ENCODE assay signal across 20 cellular contexts in genomic region chr13:112901951-112902651, GRCh38.
DNase-seq lines count a peak whose midpoint lies in the region; ATAC-seq, FAIRE-seq and TF ChIP-seq lines count a peak whose summit lies in the region.
"Had no signal": no experiment of that assay in that cellular context is flagged by ENCODE, and none has a peak within 500 bp of the region (broad histone marks: within the 10 kb centered on the region; RNA-seq: fewer than 3 reads in every experiment).

No MANE protein-coding gene starts in this region.

- peaks cover 5 to 6% of the 10 kb centered on the region in 2 donors for H3K27me3 Mint-ChIP-seq in CD4-positive, alpha-beta memory T cell
- H3K27me3 Mint-ChIP-seq: B cell had no signal

- CTCF ChIA-PET in HepG2 (lab: Yijun Ruan, JAX; ENCODE audit: low intra/inter-chr PET ratio, low total read pairs) = no interaction called here
- CTCF ChIA-PET in CD4-positive, alpha-beta memory T cell (lab: Charles Lee; ENCODE audit: partially characterized antibody) = no interaction called here

- H3K9me3 Mint-ChIP-seq in CD4-positive, alpha-beta memory T cell = peaks cover 0 to 14% (median 8%) of the 10 kb centered on the region in 8 donors
- H3K9me3 Mint-ChIP-seq: type B pancreatic cell had no signal

- no peak overlapping the region for H2AFZ ChIP-seq in HepG2 (ENCODE audit: low read length)

- no peak for TF ChIP-seq POLR2A in HepG2 (IDR thresholded peaks at IDR 0.05; ENCODE audit: insufficient read depth in 1 of 2, low read depth in 2 of 2, low read length in 2 of 2)
- no peak for TF ChIP-seq POLR2A in sigmoid colon (IDR thresholded peaks at IDR 0.05)

- H3K4me1 Mint-ChIP-seq in CD4-positive, alpha-beta memory T cell = no peaks in the 10 kb centered on the region
- H3K4me1 Mint-ChIP-seq: activated naive CD4-positive, alpha-beta T cell treated with anti-CD3 and anti-CD28 coated beads, Interleukin-2, amount 10 ng/mL, durations not matched to agents 7 days and 5 days had no signal

- no peak for ATAC-seq in HepG2
- ATAC-seq: heart right ventricle, Panc1 had no signal

- TF ChIP-seq CTCF in VCaP (conservative IDR thresholded peaks at IDR 0.05) (no peak), HepG2 (CRISPR knock-in tag; IDR thresholded peaks at IDR 0.05) (no peak), sigmoid colon (IDR thresholded peaks at IDR 0.05) (no peak)

- H3K36me3 Mint-ChIP-seq in CD4-positive, alpha-beta memory T cell = no peaks in the 10 kb centered on the region
- H3K36me3 Mint-ChIP-seq: type B pancreatic cell had no signal

- H4K20me1 ChIP-seq in HepG2 (ENCODE audit: insufficient read depth, low read length) = no peaks in the 10 kb centered on the region

- H3K4me3 ChIP-seq in HepG2 (replicated peaks in 1 of 3; ENCODE audit: insufficient read depth in 1 of 3, low read depth in 2 of 3, low read length in 3 of 3) (no peak overlapping the region), sigmoid colon (no peak overlapping the region)
- no peak overlapping the region for H3K4me3 ChIP-seq in CD4-positive, alpha-beta memory T cell (ENCODE audit: low read length in 2 of 2)
- H3K4me3 ChIP-seq: dorsolateral prefrontal cortex, heart right ventricle, SK-N-MC had no signal

- no peak overlapping the region for H3K9ac ChIP-seq in HepG2 (ENCODE audit: insufficient read depth, low read depth, low read length)

- H3K36me3 ChIP-seq in HepG2 (replicated peaks in 1 of 2; ENCODE audit: control insufficient read depth in 1 of 2, insufficient read depth in 2 of 2, low read length in 2 of 2) (peaks cover 5 to 24% of the 10 kb centered on the region in 2 experiments; a peak in 4 of 5 replicates), sigmoid colon (no peaks in the 10 kb centered on the region)
- no peaks in the 10 kb centered on the region for H3K36me3 ChIP-seq in CD4-positive, alpha-beta memory T cell (ENCODE audit: insufficient read depth, low read length)
- H3K36me3 ChIP-seq: heart right ventricle had no signal

- POLR2A ChIA-PET in HepG2 (lab: Yijun Ruan, JAX) = no interaction called here
- POLR2A ChIA-PET in CD4-positive, alpha-beta memory T cell (lab: Charles Lee; ENCODE audit: partially characterized antibody) = no interaction called here

- H3K9me3 ChIP-seq in HepG2 (ENCODE audit: low read length) (no peaks in the 10 kb centered on the region), sigmoid colon (peaks cover 0 to 3% (median 0%) of the 10 kb centered on the region in 4 donors)
- H3K9me3 ChIP-seq in CD4-positive, alpha-beta memory T cell (ENCODE audit: control insufficient read depth in 1 of 2, low read length in 2 of 2) = peaks cover 0 to 2% of the 10 kb centered on the region in 2 donors

- TF ChIP-seq RAD21 in HepG2 (CRISPR knock-in tag; IDR thresholded peaks at IDR 0.05) = no peak

- in situ Hi-C loops in HepG2 (cut with HindIII; ENCODE audit: extremely low pct_ligation_motif_present, low pct_unique_long_range_greater_than_20kb) = no loop called here

- no peak overlapping the region for H3K27ac Mint-ChIP-seq in CD4-positive, alpha-beta memory T cell
- H3K27ac Mint-ChIP-seq: activated naive CD4-positive, alpha-beta T cell treated with anti-CD3 and anti-CD28 coated beads, Interleukin-2, amount 10 ng/mL, durations not matched to agents 7 days and 5 days; B cell; IgD-negative memory B cell; type B pancreatic cell had no signal

- no peak for FAIRE-seq in HepG2 (lab: Jason Lieb, UNC)

- DNase-seq in ecto neural progenitor cell (ENCODE audit: low spot score) (peak; percentile 40), HepG2 (ENCODE audit: low spot score) (no peak), sigmoid colon (peak; percentile 41), NCI-H2227 (lab: John Stamatoyannopoulos, UW; ENCODE audit: unreplicated experiment) (no peak), SW 1271 (lab: John Stamatoyannopoulos, UW) (no peak)
- DNase-seq in CD4-positive, alpha-beta memory T cell = no peak
- DNase-seq in effector CD4-positive, alpha-beta T cell = no peak
- DNase-seq: activated naive CD4-positive, alpha-beta T cell treated with anti-CD3 and anti-CD28 coated beads, Interleukin-2, amount 10 ng/mL, durations not matched to agents 7 days and 5 days; heart right ventricle; NCI-H1048; NCI-H2171; NCI-H748 treated with DMSO at 0.1 percent for 48 hours; T1000 had no signal

- intact Hi-C loops in HepG2 (cut with micrococcal nuclease; ENCODE audit: unreplicated experiment) (no loop called here), sigmoid colon (cut with DNase I) (no loop called here)
- intact Hi-C loops in CD4-positive, alpha-beta memory T cell (cut with micrococcal nuclease) = no loop called here

- BruUV-seq in HepG2 (replicated peaks; lab: Mats Ljungman, UMichigan) = no TSS peak

- H3K27me3 ChIP-seq in HepG2 (ENCODE audit: control insufficient read depth in 1 of 2, insufficient read depth in 2 of 2, low read length in 2 of 2) (no peaks in the 10 kb centered on the region), sigmoid colon (peaks cover 0 to 18% (median 0%) of the 10 kb centered on the region in 3 donors)
- H3K27me3 ChIP-seq in CD4-positive, alpha-beta memory T cell (ENCODE audit: insufficient read depth, low read length) = no peaks in the 10 kb centered on the region

- peaks cover under 1% of the 10 kb centered on the region for H3K79me2 ChIP-seq in HepG2 (ENCODE audit: insufficient read depth, low read length)

- no peak for TF ChIP-seq EP300 in HepG2 (IDR thresholded peaks at IDR 0.05; ENCODE audit: low read depth in 2 of 2, low read length in 2 of 2)
- TF ChIP-seq EP300 in HepG2 (CRISPR knock-in tag; IDR thresholded peaks at IDR 0.05; ENCODE audit: borderline replicate concordance) = no peak
- TF ChIP-seq EP300 in sigmoid colon (IDR thresholded peaks at IDR 0.05) = no peak

- H3K4me2 ChIP-seq in HepG2 (ENCODE audit: low read depth, low read length) = no peak overlapping the region

- 89% methylated on average over 17 of the region's 17 CpGs for WGBS in HepG2 (ENCODE audit: low lambda C conversion rate)
- WGBS in sigmoid colon, 2 donors = 79 to 85% methylated on average over 17 of the region's 17 CpGs

- no peak overlapping the region for H3K4me3 Mint-ChIP-seq in CD4-positive, alpha-beta memory T cell
- H3K4me3 Mint-ChIP-seq: activated naive CD4-positive, alpha-beta T cell treated with anti-CD3 and anti-CD28 coated beads, Interleukin-2, amount 10 ng/mL, durations not matched to agents 7 days and 5 days; B cell; IgD-negative memory B cell; type B pancreatic cell had no signal

- H3K27ac ChIP-seq in VCaP = peak overlapping the region; percentile 40
- H3K27ac ChIP-seq in HepG2 (ENCODE audit: extremely low read length, insufficient read depth, low read length) = no peak overlapping the region
- H3K27ac ChIP-seq in sigmoid colon = no peak overlapping the region
- no peak overlapping the region for H3K27ac ChIP-seq in CD4-positive, alpha-beta memory T cell (ENCODE audit: low read depth, low read length)
- H3K27ac ChIP-seq: heart right ventricle, SK-N-MC had no signal

- H3K4me1 ChIP-seq in HepG2 (ENCODE audit: insufficient read depth, low read length) (peaks cover 27% of the 10 kb centered on the region), sigmoid colon (no peaks in the 10 kb centered on the region)
- H3K4me1 ChIP-seq in CD4-positive, alpha-beta memory T cell (ENCODE audit: insufficient read depth, low read length) = no peaks in the 10 kb centered on the region
- H3K4me1 ChIP-seq: heart right ventricle had no signal

TF ChIP-seq in HepG2, 621 proteins besides CTCF, POLR2A, EP300 and RAD21:
- TF ChIP-seq ATF7 (IDR thresholded peaks at IDR 0.05) = peak; percentile 42
- no peak for TF ChIP-seq ATF7 (CRISPR knock-in tag; IDR thresholded peaks at IDR 0.05)
- TF ChIP-seq CREB1 (IDR thresholded peaks at IDR 0.05) = peak; percentile 9; the same call in 1 of the 2 replicates
- no peak for TF ChIP-seq CREB1 (CRISPR knock-in tag; IDR thresholded peaks at IDR 0.05)
- no peak for TF ChIP-seq PATZ1 (CRISPR knock-in tag; IDR thresholded peaks at IDR 0.05)

Comparison
In these comparisons a context has a peak if more than half of its experiments do, and no peak if none do; other contexts are left out.
1. DNase-seq: peak in ecto neural progenitor cell (single experiment) and sigmoid colon (single experiment); none in HepG2 (single experiment), CD4-positive, alpha-beta memory T cell (0 of 5), NCI-H2227 (single experiment), SW 1271 (0 of 2) and effector CD4-positive, alpha-beta T cell (single experiment).